In the genomic region with DNA sequence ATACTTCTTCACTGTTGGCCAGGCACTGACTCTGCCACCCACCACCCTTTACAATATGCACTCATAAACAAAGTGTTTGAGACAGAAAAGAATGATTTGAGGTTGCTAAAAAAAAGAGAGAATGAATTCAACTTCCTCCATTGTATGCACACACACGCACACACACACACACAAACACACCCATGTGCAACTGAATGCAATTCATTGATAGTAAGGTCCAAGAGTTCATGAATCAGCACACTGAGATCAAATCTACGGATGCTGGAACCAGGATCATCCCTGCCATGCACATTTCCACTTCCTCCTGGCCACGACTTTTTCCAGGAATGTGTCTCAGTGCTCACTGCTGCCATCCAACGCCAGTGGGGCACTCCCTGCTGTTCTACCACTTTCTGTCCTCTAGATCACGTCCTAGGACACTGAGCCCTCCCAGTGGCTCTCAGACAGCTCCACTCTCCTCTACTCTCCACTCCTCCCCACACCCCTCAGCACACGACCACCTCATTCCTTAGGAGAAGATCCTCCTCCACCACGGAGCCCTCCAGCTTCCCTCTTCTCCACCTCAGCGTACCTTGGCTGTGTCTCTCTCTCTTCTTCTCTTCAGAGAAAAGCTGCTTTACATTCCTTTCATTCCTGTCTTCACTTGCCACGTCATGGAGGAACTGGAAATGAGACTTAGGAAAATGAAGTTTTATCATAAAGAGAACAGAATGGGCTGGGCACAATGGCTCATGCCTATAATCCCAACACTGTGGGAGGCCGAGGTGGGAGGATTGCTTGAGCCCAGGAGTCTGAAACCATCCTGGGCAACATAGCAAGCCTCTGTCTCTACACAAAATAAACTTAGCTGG, we compare ENCODE assay signal across 1 cellular context.
TF ChIP-seq lines count a peak whose summit lies in the region.

No MANE protein-coding gene starts in this region.

TF ChIP-seq in H1, 55 proteins besides CTCF, POLR2A, EP300 and RAD21:
- peak; percentile 9; the same call in 1 of the 2 replicates for TF ChIP-seq TEAD4 (IDR thresholded peaks at IDR 0.05; ENCODE audit: low read depth, low read length)
- no peak for TF ChIP-seq CHD1 (IDR thresholded peaks at IDR 0.05; ENCODE audit: low read depth, low read length)
TF ChIP-seq in H1: peak in this region for 1.
